In the genomic region with DNA sequence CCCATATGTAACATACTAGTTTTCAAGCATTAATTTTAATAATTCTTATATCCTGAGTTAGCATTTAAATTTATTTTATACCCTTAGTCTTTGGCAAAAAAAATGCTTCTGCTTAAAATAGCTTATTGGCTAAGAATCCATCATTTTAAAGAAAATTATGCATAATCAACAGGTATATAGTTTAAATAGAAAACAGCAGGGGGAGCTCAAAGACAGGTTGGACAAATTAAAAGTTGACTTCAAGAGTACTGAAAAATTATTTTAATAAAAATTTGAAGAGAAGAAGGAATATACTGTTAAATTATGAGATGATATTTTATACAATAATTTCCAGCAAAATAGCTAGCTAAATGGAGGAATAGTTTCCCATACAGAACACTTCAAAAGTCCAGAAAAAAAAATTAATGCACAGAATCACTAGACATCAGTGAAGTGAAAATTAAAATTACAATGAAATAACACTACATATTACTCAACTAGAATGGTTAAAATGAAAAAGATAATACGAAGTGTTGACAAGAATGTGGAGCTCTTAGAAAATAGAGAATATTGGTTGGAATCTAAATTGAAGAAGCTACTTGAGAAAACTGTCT, we compare ENCODE assay signal across 9 cellular contexts.
DNase-seq lines count a peak whose midpoint lies in the region; ATAC-seq and TF ChIP-seq lines count a peak whose summit lies in the region.
"Had no signal": no experiment of that assay in that cellular context is flagged by ENCODE, and none has a peak within 500 bp of the region (broad histone marks: within the 10 kb centered on the region; RNA-seq: fewer than 3 reads in every experiment).

No MANE protein-coding gene starts in this region.

- DNase-seq in BJ (ENCODE audit: low read depth): no peak
- DNase-seq in LNCaP clone FGC (ENCODE audit: low read depth): peak; percentile 28
- no peak for DNase-seq in WTC11 (ENCODE audit: low spot score)
- DNase-seq in left kidney (ENCODE audit: low read depth, low spot score): peak; percentile 25
- DNase-seq in coronary artery (ENCODE audit: low spot score): no peak
- DNase-seq in DMS153 (lab: John Stamatoyannopoulos, UW): no peak
- no peak for DNase-seq in CD4-positive, alpha-beta memory T cell

- no peaks in the 10 kb centered on the region for H3K9me3 ChIP-seq in CD4-positive, alpha-beta memory T cell (ENCODE audit: control insufficient read depth in 1 of 2, low read length in 2 of 2)

- H3K27me3 ChIP-seq in BJ (ENCODE audit: control insufficient read depth, insufficient read depth, low read length): no peaks in the 10 kb centered on the region
- H3K27me3 ChIP-seq in CD4-positive, alpha-beta memory T cell (ENCODE audit: insufficient read depth, low read length): no peaks in the 10 kb centered on the region

- no peak overlapping the region for H3K4me3 ChIP-seq in BJ (ENCODE audit: low read depth, low read length)
- no peak overlapping the region for H3K4me3 ChIP-seq in LNCaP clone FGC (ENCODE audit: low read depth, low read length)
- H3K4me3 ChIP-seq in coronary artery: no peak overlapping the region
- H3K4me3 ChIP-seq in CD4-positive, alpha-beta memory T cell (ENCODE audit: low read length in 2 of 2): no peak overlapping the region

- H3K4me3 Mint-ChIP-seq in WTC11: no peak overlapping the region
- no peak overlapping the region for H3K4me3 Mint-ChIP-seq in CD4-positive, alpha-beta memory T cell

- CTCF ChIA-PET in BJ (lab: Yijun Ruan, JAX): interaction anchor here (0.7 to 5.4 kb wide), 17 partner anchors 9 to 294 kb away, joined by 3 to 40 read pairs (median 4); no protein-coding TSS in a partner anchor
- CTCF ChIA-PET in WTC11 (lab: Charles Lee): interaction anchor here (0.9 to 2.7 kb wide), 17 partner anchors 9 to 318 kb away, joined by 3 to 22 read pairs (median 4); no protein-coding TSS in a partner anchor
- CTCF ChIA-PET in CD4-positive, alpha-beta memory T cell (lab: Charles Lee; ENCODE audit: partially characterized antibody): no interaction called here

- H3K4me1 Mint-ChIP-seq in WTC11: no peaks in the 10 kb centered on the region; the same call in 1 of the 2 replicates
- no peaks in the 10 kb centered on the region for H3K4me1 Mint-ChIP-seq in CD4-positive, alpha-beta memory T cell

- ATAC-seq in WTC11: no peak
- ATAC-seq in GM19455 (IDR thresholded peaks at IDR 0.05; ENCODE audit: unreplicated experiment): no peak

- no peaks in the 10 kb centered on the region for H3K36me3 ChIP-seq in BJ (ENCODE audit: control insufficient read depth, insufficient read depth, low read length)
- H3K36me3 ChIP-seq in CD4-positive, alpha-beta memory T cell (ENCODE audit: insufficient read depth, low read length): no peaks in the 10 kb centered on the region

- no peaks in the 10 kb centered on the region for H3K9me3 Mint-ChIP-seq in WTC11
- no peaks in the 10 kb centered on the region for H3K9me3 Mint-ChIP-seq in CD4-positive, alpha-beta memory T cell

- intact Hi-C loops in CD4-positive, alpha-beta memory T cell (cut with micrococcal nuclease): loop anchor here (2.0 kb wide), 1 partner anchor 294 kb away; no protein-coding TSS in a partner anchor

- no peak overlapping the region for H3K27ac ChIP-seq in coronary artery
- no peak overlapping the region for H3K27ac ChIP-seq in CD4-positive, alpha-beta memory T cell (ENCODE audit: low read depth, low read length)
- H3K27ac ChIP-seq: epithelial cell of prostate had no signal

- POLR2A ChIA-PET in BJ (lab: Charles Lee) (no interaction called here), WTC11 (lab: Charles Lee) (no interaction called here)
- POLR2A ChIA-PET in CD4-positive, alpha-beta memory T cell (lab: Charles Lee; ENCODE audit: partially characterized antibody): no interaction called here

- H3K27ac Mint-ChIP-seq in WTC11: no peak overlapping the region
- no peak overlapping the region for H3K27ac Mint-ChIP-seq in CD4-positive, alpha-beta memory T cell

- no peaks in the 10 kb centered on the region for H3K36me3 Mint-ChIP-seq in WTC11
- no peaks in the 10 kb centered on the region for H3K36me3 Mint-ChIP-seq in CD4-positive, alpha-beta memory T cell

- H3K4me1 ChIP-seq in CD4-positive, alpha-beta memory T cell (ENCODE audit: insufficient read depth, low read length): no peaks in the 10 kb centered on the region

- TF ChIP-seq CTCF in BJ (IDR thresholded peaks at IDR 0.05; ENCODE audit: insufficient read depth, low read depth, low read length) (peak; percentile 26; the same call in 1 of the 2 replicates), LNCaP clone FGC (IDR thresholded peaks at IDR 0.05; ENCODE audit: control insufficient read depth, extremely low read depth, insufficient read depth) (peak; percentile 38), WTC11 (IDR thresholded peaks at IDR 0.05) (0 out of 2 replicates have a peak, but pooled peaks have one; percentile 12), coronary artery (IDR thresholded peaks at IDR 0.05) (no peak)

- no peaks in the 10 kb centered on the region for H3K27me3 Mint-ChIP-seq in WTC11 (ENCODE audit: low read depth)
- H3K27me3 Mint-ChIP-seq in CD4-positive, alpha-beta memory T cell: peaks cover 0 to 1% of the 10 kb centered on the region in 2 donors

TF ChIP-seq in WTC11, 78 proteins besides CTCF, POLR2A, EP300 and RAD21:
- TF ChIP-seq NFYB (CRISPR knock-in tag; conservative IDR thresholded peaks at IDR 0.05; ENCODE audit: low read depth) (no peak), ZNF512 (CRISPR knock-in tag; IDR thresholded peaks at IDR 0.05; ENCODE audit: borderline replicate concordance) (no peak), NR1H2 (CRISPR knock-in tag; IDR thresholded peaks at IDR 0.05) (no peak), ZNF219 (CRISPR knock-in tag; IDR thresholded peaks at IDR 0.05; ENCODE audit: borderline replicate concordance) (no peak), PRRX2 (CRISPR knock-in tag; IDR thresholded peaks at IDR 0.05) (no peak), ZNF263 (CRISPR knock-in tag; IDR thresholded peaks at IDR 0.05; ENCODE audit: low read depth) (no peak), SOX15 (CRISPR knock-in tag; IDR thresholded peaks at IDR 0.05) (no peak), NR2C2 (CRISPR knock-in tag; IDR thresholded peaks at IDR 0.05) (no peak)
- TF ChIP-seq, protein P1, sequence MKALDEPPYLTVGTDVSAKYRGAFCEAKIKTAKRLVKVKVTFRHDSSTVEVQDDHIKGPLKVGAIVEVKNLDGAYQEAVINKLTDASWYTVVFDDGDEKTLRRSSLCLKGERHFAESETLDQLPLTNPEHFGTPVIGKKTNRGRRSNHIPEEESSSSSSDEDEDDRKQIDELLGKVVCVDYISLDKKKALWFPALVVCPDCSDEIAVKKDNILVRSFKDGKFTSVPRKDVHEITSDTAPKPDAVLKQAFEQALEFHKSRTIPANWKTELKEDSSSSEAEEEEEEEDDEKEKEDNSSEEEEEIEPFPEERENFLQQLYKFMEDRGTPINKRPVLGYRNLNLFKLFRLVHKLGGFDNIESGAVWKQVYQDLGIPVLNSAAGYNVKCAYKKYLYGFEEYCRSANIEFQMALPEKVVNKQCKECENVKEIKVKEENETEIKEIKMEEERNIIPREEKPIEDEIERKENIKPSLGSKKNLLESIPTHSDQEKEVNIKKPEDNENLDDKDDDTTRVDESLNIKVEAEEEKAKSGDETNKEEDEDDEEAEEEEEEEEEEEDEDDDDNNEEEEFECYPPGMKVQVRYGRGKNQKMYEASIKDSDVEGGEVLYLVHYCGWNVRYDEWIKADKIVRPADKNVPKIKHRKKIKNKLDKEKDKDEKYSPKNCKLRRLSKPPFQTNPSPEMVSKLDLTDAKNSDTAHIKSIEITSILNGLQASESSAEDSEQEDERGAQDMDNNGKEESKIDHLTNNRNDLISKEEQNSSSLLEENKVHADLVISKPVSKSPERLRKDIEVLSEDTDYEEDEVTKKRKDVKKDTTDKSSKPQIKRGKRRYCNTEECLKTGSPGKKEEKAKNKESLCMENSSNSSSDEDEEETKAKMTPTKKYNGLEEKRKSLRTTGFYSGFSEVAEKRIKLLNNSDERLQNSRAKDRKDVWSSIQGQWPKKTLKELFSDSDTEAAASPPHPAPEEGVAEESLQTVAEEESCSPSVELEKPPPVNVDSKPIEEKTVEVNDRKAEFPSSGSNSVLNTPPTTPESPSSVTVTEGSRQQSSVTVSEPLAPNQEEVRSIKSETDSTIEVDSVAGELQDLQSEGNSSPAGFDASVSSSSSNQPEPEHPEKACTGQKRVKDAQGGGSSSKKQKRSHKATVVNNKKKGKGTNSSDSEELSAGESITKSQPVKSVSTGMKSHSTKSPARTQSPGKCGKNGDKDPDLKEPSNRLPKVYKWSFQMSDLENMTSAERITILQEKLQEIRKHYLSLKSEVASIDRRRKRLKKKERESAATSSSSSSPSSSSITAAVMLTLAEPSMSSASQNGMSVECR (CRISPR knock-in tag; IDR thresholded peaks at IDR 0.05; ENCODE audit: borderline replicate concordance): no peak

Comparison
In these comparisons a context has a peak if more than half of its experiments do, and no peak if none do; other contexts are left out.
1. DNase-seq: peak in LNCaP clone FGC (single experiment) and left kidney (single experiment); none in BJ (single experiment), WTC11 (single experiment), coronary artery (single experiment), DMS153 (single experiment) and CD4-positive, alpha-beta memory T cell (0 of 5).